ENCODE assay signal across 22 cellular contexts in the genomic region with DNA sequence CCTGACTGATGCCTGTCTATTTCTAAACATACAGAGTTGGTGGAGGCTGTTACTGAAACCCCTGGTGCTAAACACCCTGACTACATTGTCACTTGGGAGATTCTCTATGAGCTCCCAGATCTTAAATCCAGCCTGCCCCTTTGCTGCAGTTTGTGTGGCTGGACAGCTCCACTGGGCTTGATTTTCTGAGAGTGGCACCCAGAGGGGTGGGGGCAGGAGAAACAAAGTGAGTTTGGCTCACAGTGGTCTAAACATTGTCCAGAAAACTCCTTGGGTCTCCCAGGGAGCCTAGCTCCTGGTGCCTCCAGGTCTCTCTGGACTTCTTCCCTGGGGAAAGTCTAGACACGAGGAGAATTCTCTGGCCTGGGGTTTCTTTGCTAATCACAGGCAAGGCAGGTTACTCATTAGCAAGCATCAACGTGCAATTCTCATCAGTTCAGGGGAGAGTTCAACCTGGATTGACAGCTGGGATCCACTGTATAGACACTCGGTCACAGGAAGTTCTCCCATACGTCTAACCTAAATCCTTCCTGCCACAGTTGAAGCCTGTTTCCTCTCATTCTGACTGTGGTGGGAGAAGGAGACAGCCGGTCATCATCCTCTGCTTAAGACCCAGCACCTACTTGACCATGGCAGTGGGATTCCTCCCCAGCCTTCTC. TPM values are rescaled to one million over a fixed set of nuclear protein-coding genes. Genes with fewer than 3 reads are reported as not detected.
"Had no signal": no experiment of that assay in that cellular context is flagged by ENCODE, and none has a peak within 500 bp of the region (broad histone marks: within the 10 kb centered on the region; RNA-seq: fewer than 3 reads in every experiment).

No MANE protein-coding gene starts in this region.

- H3K4me1 ChIP-seq: foreskin keratinocyte had no signal

- ATAC-seq: foreskin keratinocyte; sciatic nerve; stimulated activated memory B cell treated with anti-CD40 and anti-IgM and Interleukin-4, amounts not matched to agents 10 μg/mL and 1 μg/mL and 100 μg/mL, for 72 hours; WTC11 had no signal

- H3K4me3 ChIP-seq: smooth muscle cell, transverse colon, uterus had no signal

- H3K4me2 ChIP-seq: smooth muscle cell had no signal

- H3K27ac ChIP-seq: foreskin keratinocyte, uterus had no signal

- DNase-seq: activated CD4-positive, alpha-beta T cell treated with anti-CD3 and anti-CD28 coated beads, Interleukin-2, amount 50 U/mL, for 4 hours; activated CD8-positive, alpha-beta memory T cell treated with anti-CD3 and anti-CD28 coated beads for 24 hours; activated CD8-positive, alpha-beta memory T cell treated with anti-CD3 and anti-CD28 coated beads, Interleukin-2, amount 50 U/mL, for 4 hours; activated naive CD4-positive, alpha-beta T cell treated with Interleukin-2 at 50 U/mL for 16 hours; activated naive CD8-positive, alpha-beta T cell treated with anti-CD3 and anti-CD28 coated beads for 36 hours; activated T-cell treated with anti-CD3 and anti-CD28 coated beads, Interleukin-2, amount 50 U/mL, for 24 hours; cerebellar nuclear complex; cortex of kidney; erythroblast; foreskin keratinocyte; nephron progenitor cell; occipital lobe; posterior cingulate gyrus; stimulated activated CD4-positive, alpha-beta T cell treated with anti-CD3 and anti-CD28 coated beads, Interleukin-15, amount 100 ng/mL, for 24 hours; T-helper 1 cell; transverse colon; uterus had no signal

- H3K9me3 ChIP-seq: transverse colon, uterus had no signal

- H3K36me3 ChIP-seq: transverse colon, uterus had no signal

RNA-seq across cellular contexts. Expression of a gene that starts 7.1 kb away (rescaled TPM):
- total RNA-seq: activated naive CD8-positive, alpha-beta T cell treated with anti-CD3 and anti-CD28 coated beads for 36 hours; foreskin keratinocyte; mononuclear cell; smooth muscle cell had no signal
- polyA plus RNA-seq: foreskin keratinocyte, smooth muscle cell had no signal

RNA-seq across cellular contexts. Expression of a gene that starts 48.0 kb away (rescaled TPM):
- total RNA-seq: mononuclear cell had no signal
